24 cellular contexts compared by ENCODE assay signal in genomic region chr3:68067314-68067713, GRCh38.
"Had no signal": no experiment of that assay in that cellular context is flagged by ENCODE, and none has a peak within 500 bp of the region (broad histone marks: within the 10 kb centered on the region; RNA-seq: fewer than 3 reads in every experiment).

No MANE protein-coding gene starts in this region.

- H3K4me3 ChIP-seq: colonic mucosa, esophagus squamous epithelium, gastrocnemius medialis, heart right ventricle, mucosa of descending colon had no signal

- H3K27me3 Mint-ChIP-seq: dendritic cell treated with granulocyte-macrophage colony-stimulating factor and Interleukin-4, amounts not matched to agents 40 ng/mL and 50 ng/mL, for 4 days; effector memory CD8-positive, alpha-beta T cell had no signal

- DNase-seq: cerebellar nuclear complex; colonic mucosa; cortex of kidney; effector CD8-positive, alpha-beta T cell; effector memory CD8-positive, alpha-beta T cell; endodermal cell; erythroblast; esophagus squamous epithelium; foreskin fibroblast; foreskin melanocyte; gastrocnemius medialis; glutamatergic neuron; head of caudate nucleus; heart right ventricle; hippocampal formation; left cardiac atrium; left ventricle myocardium superior; mesenchymal stem cell; mucosa of descending colon had no signal

- H3K4me1 ChIP-seq: colonic mucosa, esophagus squamous epithelium, gastrocnemius medialis, heart right ventricle had no signal

- ATAC-seq: effector memory CD8-positive, alpha-beta T cell; esophagus mucosa; gastrocnemius medialis; heart right ventricle; left cardiac atrium; left lobe of liver; left ventricle myocardium superior; mucosa of descending colon had no signal

- H3K9me3 ChIP-seq: colonic mucosa, esophagus squamous epithelium, gastrocnemius medialis, mucosa of descending colon had no signal

- H3K36me3 Mint-ChIP-seq: mesothelial cell of epicardium had no signal

- H3K4me1 Mint-ChIP-seq: endodermal cell, mesothelial cell of epicardium had no signal

- H3K36me3 ChIP-seq: colonic mucosa, esophagus squamous epithelium, gastrocnemius medialis, heart right ventricle had no signal

- H3K27ac ChIP-seq: colonic mucosa, epithelial cell of prostate, esophagus squamous epithelium, gastrocnemius medialis, heart right ventricle had no signal

- H3K27me3 ChIP-seq: colonic mucosa, esophagus squamous epithelium, gastrocnemius medialis, heart right ventricle had no signal

- H3K27ac Mint-ChIP-seq: dendritic cell treated with granulocyte-macrophage colony-stimulating factor and Interleukin-4, amounts not matched to agents 40 ng/mL and 50 ng/mL, for 4 days; effector memory CD8-positive, alpha-beta T cell; endodermal cell; mesothelial cell of epicardium had no signal

- H3K4me3 Mint-ChIP-seq: dendritic cell treated with granulocyte-macrophage colony-stimulating factor and Interleukin-4, amounts not matched to agents 40 ng/mL and 50 ng/mL, for 4 days; effector memory CD8-positive, alpha-beta T cell; endodermal cell; mesothelial cell of epicardium had no signal
